In genomic region chr2:42793314-42794270, GRCh38 we compare ENCODE assay signal across 8 cellular contexts. TPM values are rescaled to one million over a fixed set of nuclear protein-coding genes. Genes with fewer than 3 reads are reported as not detected.
DNase-seq lines count a peak whose midpoint lies in the region; ATAC-seq and TF ChIP-seq lines count a peak whose summit lies in the region.

No MANE protein-coding gene starts in this region.

- peaks cover 44% of the 10 kb centered on the region for H3K27me3 ChIP-seq in left ventricle myocardium inferior (ENCODE audit: low read depth)
- H3K27me3 ChIP-seq in psoas muscle (ENCODE audit: insufficient read depth in 3 of 3, low read length in 2 of 3) = peaks cover 0 to 18% (median 0%) of the 10 kb centered on the region in 3 donors

- CTCF ChIA-PET in OCI-LY7 (lab: Charles Lee; ENCODE audit: unreplicated experiment) = no interaction called here

- no peaks in the 10 kb centered on the region for H4K20me1 ChIP-seq in OCI-LY7 (ENCODE audit: insufficient read depth, low read length)

- H3K4me3 ChIP-seq in GM08714 (ENCODE audit: low read length) (peak overlapping the region; percentile 77; the same call in 1 of the 2 replicates), OCI-LY7 (ENCODE audit: low read depth, low read length, poor library complexity, severe bottlenecking) (no peak overlapping the region), left ventricle myocardium inferior (peak overlapping the region; percentile 74), psoas muscle (peak overlapping the region; percentile 74)

- no peak for DNase-seq in OCI-LY7 (ENCODE audit: low spot score)
- DNase-seq in left ventricle myocardium inferior = peak; percentile 28
- peak in 1 of 2 donors; percentile 57 for DNase-seq in psoas muscle
- DNase-seq in activated CD8-positive, alpha-beta memory T cell treated with anti-CD3 and anti-CD28 coated beads for 24 hours = no peak
- no peak for DNase-seq in activated gamma-delta T cell (lab: John Stamatoyannopoulos, UW)
- no peak for DNase-seq in activated effector memory CD4-positive, alpha-beta T cell treated with anti-CD3 and anti-CD28 coated beads, Interleukin-2, amount 50 U/mL, for 16 hours

- no peaks in the 10 kb centered on the region for H3K79me2 ChIP-seq in OCI-LY7 (ENCODE audit: insufficient read depth, low read depth, low read length)

- H3K36me3 ChIP-seq in OCI-LY7 (ENCODE audit: insufficient read depth, low read length) (no peaks in the 10 kb centered on the region), left ventricle myocardium inferior (no peaks in the 10 kb centered on the region), psoas muscle (ENCODE audit: insufficient read depth in 1 of 2, low read depth in 1 of 2) (no peaks in the 10 kb centered on the region)

- H3K9me2 ChIP-seq in OCI-LY7 (ENCODE audit: insufficient read depth, low read length) = no peaks in the 10 kb centered on the region

- no peak for ATAC-seq in psoas muscle
- ATAC-seq in HG03097 (IDR thresholded peaks at IDR 0.05; ENCODE audit: low FRiP score, unreplicated experiment) = no peak

- no peaks in the 10 kb centered on the region for H3K4me1 ChIP-seq in OCI-LY7 (ENCODE audit: insufficient read depth, low read length, poor library complexity, severe bottlenecking)
- peaks cover 39% of the 10 kb centered on the region for H3K4me1 ChIP-seq in left ventricle myocardium inferior
- H3K4me1 ChIP-seq in psoas muscle = no peaks in the 10 kb centered on the region

- no peak overlapping the region for H2AFZ ChIP-seq in OCI-LY7 (ENCODE audit: low read length)

- H3K9me3 ChIP-seq in OCI-LY7 (ENCODE audit: low read length) (no peaks in the 10 kb centered on the region), left ventricle myocardium inferior (replicated peaks) (no peaks in the 10 kb centered on the region), psoas muscle (no peaks in the 10 kb centered on the region)

- intact Hi-C loops in OCI-LY7 (cut with micrococcal nuclease; ENCODE audit: unreplicated experiment) = no loop called here
- intact Hi-C loops in left ventricle myocardium inferior (cut with micrococcal nuclease) = no loop called here
- intact Hi-C loops in psoas muscle (cut with DNase I) = no loop called here

- 37 to 44% (median 37%) methylated on average over 24 of the region's 24 CpGs for WGBS in psoas muscle, 3 donors

- H3K27ac ChIP-seq in OCI-LY7 (ENCODE audit: low read depth, low read length, poor library complexity, severe bottlenecking) = no peak overlapping the region
- peak overlapping the region; percentile 91 for H3K27ac ChIP-seq in left ventricle myocardium inferior (replicated peaks)
- H3K27ac ChIP-seq in psoas muscle = peak overlapping the region; percentile 76

- TF ChIP-seq CTCF in OCI-LY7 (conservative IDR thresholded peaks at IDR 0.05; ENCODE audit: low read length) (no peak), left ventricle myocardium inferior (IDR thresholded peaks at IDR 0.05; ENCODE audit: borderline replicate concordance) (no peak), psoas muscle (IDR thresholded peaks at IDR 0.05) (no peak)

- peak overlapping the region; percentile 7; the same call in 1 of the 2 replicates for H3K4me2 ChIP-seq in OCI-LY7 (ENCODE audit: low read length)

- no TSS peak for BruUV-seq in OCI-LY7 (replicated peaks; lab: Mats Ljungman, UMichigan)

- POLR2A ChIA-PET in OCI-LY7 (lab: Charles Lee) = interaction anchor here (0.5 kb wide), 1 partner anchor 1120 kb away, joined by 3 read pairs; no protein-coding TSS in a partner anchor

RNA-seq across cellular contexts. Expression of gene HAAO, which starts 1.2 kb away (rescaled TPM):
- not detected in 2 replicates for total RNA-seq in OCI-LY7 (2014; rRNA removed; shearing (Covaris generic))
- total RNA-seq in OCI-LY7 (2022) (not detected in 2 replicates), left ventricle myocardium inferior (2.3 TPM), psoas muscle (1 to 10 TPM in 3 of 4 donors, under 1 TPM in 1; 0.78 to 4.9 (median 1.9) TPM)
- polyA plus RNA-seq in psoas muscle = under 1 TPM; 0.78 to 0.93 (median 0.80) TPM

RNA-seq across cellular contexts. Expression of gene OXER1, which starts 29.7 kb away (rescaled TPM):
- total RNA-seq in OCI-LY7 (2014; rRNA removed; shearing (Covaris generic)) = not detected in 2 replicates
- total RNA-seq in OCI-LY7 (2022) = not detected in 2 replicates
- 0.36 TPM for total RNA-seq in left ventricle myocardium inferior
- 1 to 10 TPM in 1 of 4 donors, under 1 TPM in 3; 0.19 to 1.2 (median 0.26) TPM for total RNA-seq in psoas muscle
- polyA plus RNA-seq in psoas muscle = under 1 TPM; 0.04 to 0.35 (median 0.16) TPM
